In the genomic region with DNA sequence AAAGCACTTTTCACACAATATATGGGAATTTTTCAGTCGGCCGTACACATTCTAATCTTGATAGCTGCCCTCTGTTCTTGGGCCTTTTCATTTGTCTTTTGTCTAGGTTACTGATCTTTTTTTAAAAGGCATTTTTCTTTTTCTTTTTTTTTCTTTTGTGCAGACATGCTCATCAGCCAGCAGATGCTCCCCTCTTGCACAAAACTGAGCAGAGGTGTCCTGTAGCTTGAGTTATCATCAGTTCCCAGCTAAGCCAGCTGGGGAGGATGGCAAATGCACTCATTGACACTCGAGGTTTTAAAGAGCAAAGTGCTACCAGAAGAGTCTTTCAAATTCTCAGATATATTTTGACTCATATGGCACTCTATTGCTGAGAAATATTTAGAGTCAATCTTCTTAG, we compare ENCODE assay signal across 1 cellular context.
TF ChIP-seq lines count a peak whose summit lies in the region.

No MANE protein-coding gene starts in this region.

TF ChIP-seq in GM23338, 12 proteins besides CTCF, POLR2A, EP300 and RAD21 (continued from another document):
- TF ChIP-seq, protein P1, sequence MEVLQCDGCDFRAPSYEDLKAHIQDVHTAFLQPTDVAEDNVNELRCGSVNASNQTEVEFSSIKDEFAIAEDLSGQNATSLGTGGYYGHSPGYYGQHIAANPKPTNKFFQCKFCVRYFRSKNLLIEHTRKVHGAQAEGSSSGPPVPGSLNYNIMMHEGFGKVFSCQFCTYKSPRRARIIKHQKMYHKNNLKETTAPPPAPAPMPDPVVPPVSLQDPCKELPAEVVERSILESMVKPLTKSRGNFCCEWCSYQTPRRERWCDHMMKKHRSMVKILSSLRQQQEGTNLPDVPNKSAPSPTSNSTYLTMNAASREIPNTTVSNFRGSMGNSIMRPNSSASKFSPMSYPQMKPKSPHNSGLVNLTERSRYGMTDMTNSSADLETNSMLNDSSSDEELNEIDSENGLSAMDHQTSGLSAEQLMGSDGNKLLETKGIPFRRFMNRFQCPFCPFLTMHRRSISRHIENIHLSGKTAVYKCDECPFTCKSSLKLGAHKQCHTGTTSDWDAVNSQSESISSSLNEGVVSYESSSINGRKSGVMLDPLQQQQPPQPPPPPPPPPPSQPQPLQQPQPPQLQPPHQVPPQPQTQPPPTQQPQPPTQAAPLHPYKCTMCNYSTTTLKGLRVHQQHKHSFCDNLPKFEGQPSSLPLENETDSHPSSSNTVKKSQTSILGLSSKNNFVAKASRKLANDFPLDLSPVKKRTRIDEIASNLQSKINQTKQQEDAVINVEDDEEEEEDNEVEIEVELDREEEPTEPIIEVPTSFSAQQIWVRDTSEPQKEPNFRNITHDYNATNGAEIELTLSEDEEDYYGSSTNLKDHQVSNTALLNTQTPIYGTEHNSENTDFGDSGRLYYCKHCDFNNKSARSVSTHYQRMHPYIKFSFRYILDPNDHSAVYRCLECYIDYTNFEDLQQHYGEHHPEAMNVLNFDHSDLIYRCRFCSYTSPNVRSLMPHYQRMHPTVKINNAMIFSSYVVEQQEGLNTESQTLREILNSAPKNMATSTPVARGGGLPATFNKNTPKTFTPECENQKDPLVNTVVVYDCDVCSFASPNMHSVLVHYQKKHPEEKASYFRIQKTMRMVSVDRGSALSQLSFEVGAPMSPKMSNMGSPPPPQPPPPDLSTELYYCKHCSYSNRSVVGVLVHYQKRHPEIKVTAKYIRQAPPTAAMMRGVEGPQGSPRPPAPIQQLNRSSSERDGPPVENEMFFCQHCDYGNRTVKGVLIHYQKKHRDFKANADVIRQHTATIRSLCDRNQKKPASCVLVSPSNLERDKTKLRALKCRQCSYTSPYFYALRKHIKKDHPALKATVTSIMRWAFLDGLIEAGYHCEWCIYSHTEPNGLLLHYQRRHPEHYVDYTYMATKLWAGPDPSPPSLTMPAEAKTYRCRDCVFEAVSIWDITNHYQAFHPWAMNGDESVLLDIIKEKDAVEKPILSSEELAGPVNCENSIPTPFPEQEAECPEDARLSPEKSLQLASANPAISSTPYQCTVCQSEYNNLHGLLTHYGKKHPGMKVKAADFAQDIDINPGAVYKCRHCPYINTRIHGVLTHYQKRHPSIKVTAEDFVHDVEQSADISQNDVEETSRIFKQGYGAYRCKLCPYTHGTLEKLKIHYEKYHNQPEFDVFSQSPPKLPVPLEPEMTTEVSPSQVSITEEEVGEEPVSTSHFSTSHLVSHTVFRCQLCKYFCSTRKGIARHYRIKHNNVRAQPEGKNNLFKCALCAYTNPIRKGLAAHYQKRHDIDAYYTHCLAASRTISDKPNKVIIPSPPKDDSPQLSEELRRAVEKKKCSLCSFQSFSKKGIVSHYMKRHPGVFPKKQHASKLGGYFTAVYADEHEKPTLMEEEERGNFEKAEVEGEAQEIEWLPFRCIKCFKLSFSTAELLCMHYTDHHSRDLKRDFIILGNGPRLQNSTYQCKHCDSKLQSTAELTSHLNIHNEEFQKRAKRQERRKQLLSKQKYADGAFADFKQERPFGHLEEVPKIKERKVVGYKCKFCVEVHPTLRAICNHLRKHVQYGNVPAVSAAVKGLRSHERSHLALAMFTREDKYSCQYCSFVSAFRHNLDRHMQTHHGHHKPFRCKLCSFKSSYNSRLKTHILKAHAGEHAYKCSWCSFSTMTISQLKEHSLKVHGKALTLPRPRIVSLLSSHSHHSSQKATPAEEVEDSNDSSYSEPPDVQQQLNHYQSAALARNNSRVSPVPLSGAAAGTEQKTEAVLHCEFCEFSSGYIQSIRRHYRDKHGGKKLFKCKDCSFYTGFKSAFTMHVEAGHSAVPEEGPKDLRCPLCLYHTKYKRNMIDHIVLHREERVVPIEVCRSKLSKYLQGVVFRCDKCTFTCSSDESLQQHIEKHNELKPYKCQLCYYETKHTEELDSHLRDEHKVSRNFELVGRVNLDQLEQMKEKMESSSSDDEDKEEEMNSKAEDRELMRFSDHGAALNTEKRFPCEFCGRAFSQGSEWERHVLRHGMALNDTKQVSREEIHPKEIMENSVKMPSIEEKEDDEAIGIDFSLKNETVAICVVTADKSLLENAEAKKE (CRISPR knock-in tag; IDR thresholded peaks at IDR 0.05): no peak
- TF ChIP-seq ETS1 (IDR thresholded peaks at IDR 0.05): no peak
- no peak for TF ChIP-seq STAT1 (IDR thresholded peaks at IDR 0.05; ENCODE audit: unreplicated experiment)
- no peak for TF ChIP-seq POLR2AphosphoS5 (IDR thresholded peaks at IDR 0.05; ENCODE audit: low read depth)
- no peak for TF ChIP-seq EZH2phosphoT487 (IDR thresholded peaks at IDR 0.05; ENCODE audit: unreplicated experiment)
